Comparison of ENCODE assay signal across 8 cellular contexts in the genomic region with DNA sequence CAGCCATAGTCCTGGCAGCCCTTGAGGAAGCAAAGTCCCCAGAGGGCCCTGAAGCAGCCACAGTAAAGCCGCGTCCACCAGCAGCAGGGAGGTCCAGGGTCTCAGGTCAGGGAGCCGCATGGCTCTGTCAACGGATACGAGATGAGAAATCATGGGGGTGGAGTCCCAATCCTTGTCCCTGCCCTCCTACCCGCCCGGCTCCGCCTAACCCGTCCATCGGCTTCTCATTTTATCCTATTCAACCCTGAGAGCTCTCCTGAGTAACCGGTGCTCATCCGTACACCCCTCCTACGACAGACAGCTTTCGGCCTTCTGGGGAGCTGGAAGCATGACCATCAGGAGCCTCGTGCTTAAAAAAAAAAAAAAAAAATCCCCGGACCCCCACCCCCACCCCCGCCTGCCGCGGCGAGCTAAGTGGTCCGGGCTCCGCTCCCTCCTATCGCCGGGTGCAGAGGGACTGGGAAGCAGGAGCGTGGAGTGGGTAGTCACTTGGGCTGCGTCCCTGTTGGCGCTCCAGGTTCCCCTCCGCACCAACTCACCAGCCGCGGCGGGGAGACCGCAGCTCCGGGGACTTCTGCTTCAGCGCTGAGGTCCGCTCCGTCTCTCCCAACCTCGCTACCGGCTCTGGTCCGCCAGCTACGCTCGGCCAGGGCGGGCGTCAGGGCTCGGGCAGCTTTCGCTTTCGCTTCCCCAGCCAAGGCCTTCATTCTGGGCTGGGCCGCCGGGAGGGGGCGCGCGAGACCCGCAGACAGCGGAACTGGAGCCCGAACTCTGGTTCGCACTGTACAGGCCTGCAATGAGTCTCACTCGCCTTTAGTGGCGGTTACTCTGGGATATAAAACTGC. TPM values are rescaled to one million over a fixed set of nuclear protein-coding genes. Genes with fewer than 3 reads are reported as not detected.
DNase-seq lines count a peak whose midpoint lies in the region; ATAC-seq and FAIRE-seq lines count a peak whose summit lies in the region.

TSS of gene TAP2 (minus strand) at position 626 of the 845 bp plus-strand sequence. CDS start at position 120, 506 bp downstream.

- no peaks in the 10 kb centered on the region for H4K20me1 ChIP-seq in BLaER1 treated with 17β-estradiol and CSF1 and Interleukin-3, amounts not matched to agents 10 nM and 100 nM

- H3K27ac ChIP-seq in BLaER1 treated with 17β-estradiol and CSF1 and Interleukin-3, amounts not matched to agents 10 nM and 100 nM = peak within 1 kb of the TSS; percentile 24 to 87 (median 81); a peak in 21 of 22 replicates
- peak within 1 kb of the TSS; percentile 94 for H3K27ac ChIP-seq in cingulate gyrus (ENCODE audit: low read depth, low read length)

- peak within 1 kb of the TSS; percentile 96 to 100 (median 99) for H3K4me2 ChIP-seq in BLaER1 treated with 17β-estradiol and CSF1 and Interleukin-3, amounts not matched to agents 10 nM and 100 nM

- FAIRE-seq in GM19239 (lab: Jason Lieb, UNC) = peak; percentile 81

- H3K27me3 ChIP-seq in BLaER1 treated with 17β-estradiol and CSF1 and Interleukin-3, amounts not matched to agents 10 nM and 100 nM = no peaks in the 10 kb centered on the region

- peaks cover 48 to 74% (median 69%) of the 10 kb centered on the region in 10 experiments for H3K4me1 ChIP-seq in BLaER1 treated with 17β-estradiol and CSF1 and Interleukin-3, amounts not matched to agents 10 nM and 100 nM

- H3K9ac ChIP-seq in BLaER1 treated with 17β-estradiol and CSF1 and Interleukin-3, amounts not matched to agents 10 nM and 100 nM = peak within 1 kb of the TSS; percentile 74 to 89 (median 84)

- DNase-seq in GM19239 (ENCODE audit: insufficient read length, low spot score) = peak; percentile 85
- DNase-seq in NCI-H510A treated with DMSO at 0.1 percent for 48 hours (lab: John Stamatoyannopoulos, UW) = peak; percentile 97
- peak; percentile 95 to 98 for DNase-seq in activated CD4-positive, alpha-beta T cell treated with anti-CD3 and anti-CD28 coated beads for 4 hours
- DNase-seq in left colon = peak; percentile 93 to 98
- DNase-seq in stimulated activated CD4-positive, alpha-beta T cell treated with anti-CD3 and anti-CD28 coated beads, Interleukin-1b, Interleukin-23, amount 100 ng/mL, for 4 hours (ENCODE audit: low read depth in 2 of 2) = peak; percentile 98 to 99

- ATAC-seq in HG03457 (IDR thresholded peaks at IDR 0.05; ENCODE audit: unreplicated experiment) (peak; percentile 60), left colon (peak; percentile 92)

- peak within 1 kb of the TSS; percentile 55 to 80 (median 76) for H3K4me3 ChIP-seq in BLaER1 treated with 17β-estradiol and CSF1 and Interleukin-3, amounts not matched to agents 10 nM and 100 nM

- H3K9me3 ChIP-seq in BLaER1 treated with 17β-estradiol and CSF1 and Interleukin-3, amounts not matched to agents 10 nM and 100 nM (replicated peaks in 1 of 11) = no peaks in the 10 kb centered on the region

- intact Hi-C loops in left colon (cut with DNase I, micrococcal nuclease) = no loop called here

- peaks cover 39 to 63% (median 47%) of the 10 kb centered on the region in 11 experiments for H3K36me3 ChIP-seq in BLaER1 treated with 17β-estradiol and CSF1 and Interleukin-3, amounts not matched to agents 10 nM and 100 nM

RNA-seq across cellular contexts. Expression of gene TAP2, which starts in this region (rescaled TPM):
- 100 to 1,000 TPM in 1 of 2 donors, 10 to 100 TPM in 1; 38.9 to 109 TPM for total RNA-seq in left colon

Comparison
In these comparisons a context has a peak if more than half of its experiments do, and no peak if none do; other contexts are left out.
1. Peak in every context shown above with its lines: DNase-seq, ATAC-seq, H3K4me3 ChIP-seq and H3K27ac ChIP-seq.